Comparison of ENCODE assay signal across 31 cellular contexts in genomic region chr6:160249687-160250086, GRCh38. TPM values are rescaled to one million over a fixed set of nuclear protein-coding genes. Genes with fewer than 3 reads are reported as not detected.
"Had no signal": no experiment of that assay in that cellular context is flagged by ENCODE, and none has a peak within 500 bp of the region (broad histone marks: within the 10 kb centered on the region; RNA-seq: fewer than 3 reads in every experiment).

No MANE protein-coding gene starts in this region.

- H3K4me1 ChIP-seq: lower lobe of right lung, testis had no signal

- H3K4me1 Mint-ChIP-seq: activated naive CD4-positive, alpha-beta T cell treated with anti-CD3 and anti-CD28 coated beads, Interleukin-2, amount 50 U/mL, for 24 hours; naive B cell; stimulated activated naive B cell treated with anti-CD40 and anti-IgM and Interleukin-4, amounts not matched to agents 10 μg/mL and 1 μg/mL and 100 μg/mL, for 72 hours had no signal

- FAIRE-seq: frontal cortex had no signal

- H3K9me3 ChIP-seq: body of pancreas, lower lobe of right lung, sigmoid colon, testis, vagina had no signal

- ATAC-seq: activated CD8-positive, alpha-beta T cell treated with anti-CD3 and anti-CD28 coated beads, Interleukin-2, amount 10 ng/mL, durations not matched to agents 7 days and 5 days; body of pancreas; esophagus mucosa; left lobe of liver; lower lobe of right lung; stimulated activated naive B cell treated with anti-CD40 and anti-IgM and Interleukin-4, amounts not matched to agents 10 μg/mL and 1 μg/mL and 100 μg/mL, for 72 hours had no signal

- H3K4me3 ChIP-seq: body of pancreas, lower lobe of right lung, sigmoid colon, testis, vagina had no signal

- DNase-seq: activated CD4-positive, alpha-beta T cell treated with anti-CD3 and anti-CD28 coated beads, Interleukin-2, amount 50 U/mL, for 1 hour; activated CD4-positive, CD25-positive, alpha-beta regulatory T cell treated with anti-CD3 and anti-CD28 coated beads, Interleukin-2, amount 50 U/mL, for 72 hours; activated CD8-positive, alpha-beta T cell treated with anti-CD3 and anti-CD28 coated beads, Interleukin-2, amount 10 ng/mL, durations not matched to agents 7 days and 5 days; activated gamma-delta T cell treated with Interleukin-2 at 50 U/mL for 16 hours; anterior cingulate cortex; effector CD4-positive, alpha-beta T cell; hippocampal formation; lower lobe of right lung; mesendoderm; naive B cell; occipital lobe; posterior cingulate gyrus; retina; sigmoid colon; stimulated activated CD4-positive, alpha-beta T cell treated with anti-CD3 and anti-CD28 coated beads, Interleukin-2, amount 100 ng/mL, for 48 hours; stimulated activated CD8-positive, alpha-beta memory T cell treated with anti-CD3 and anti-CD28 coated beads, Interleukin-4, amount 100 ng/mL, for 48 hours; stimulated activated naive B cell treated with anti-CD40 and anti-IgM and Interleukin-4, amounts not matched to agents 10 μg/mL and 1 μg/mL and 100 μg/mL, for 72 hours; testis; WERI-Rb-1 had no signal

- H3K27ac Mint-ChIP-seq: activated CD8-positive, alpha-beta T cell treated with anti-CD3 and anti-CD28 coated beads, Interleukin-2, amount 10 ng/mL, durations not matched to agents 7 days and 5 days; activated naive CD4-positive, alpha-beta T cell treated with anti-CD3 and anti-CD28 coated beads, Interleukin-2, amount 50 U/mL, for 24 hours; dendritic cell treated with granulocyte-macrophage colony-stimulating factor and Interleukin-4, amounts not matched to agents 40 ng/mL and 50 ng/mL, for 4 days; naive B cell; stimulated activated naive B cell treated with anti-CD40 and anti-IgM and Interleukin-4, amounts not matched to agents 10 μg/mL and 1 μg/mL and 100 μg/mL, for 72 hours; type B pancreatic cell had no signal

- H3K4me3 Mint-ChIP-seq: activated CD8-positive, alpha-beta T cell treated with anti-CD3 and anti-CD28 coated beads, Interleukin-2, amount 10 ng/mL, durations not matched to agents 7 days and 5 days; activated naive CD4-positive, alpha-beta T cell treated with anti-CD3 and anti-CD28 coated beads, Interleukin-2, amount 50 U/mL, for 24 hours; dendritic cell treated with granulocyte-macrophage colony-stimulating factor and Interleukin-4, amounts not matched to agents 40 ng/mL and 50 ng/mL, for 4 days; naive B cell; neural crest cell; stimulated activated naive B cell treated with anti-CD40 and anti-IgM and Interleukin-4, amounts not matched to agents 10 μg/mL and 1 μg/mL and 100 μg/mL, for 72 hours; type B pancreatic cell had no signal

- H3K27ac ChIP-seq: body of pancreas, lower lobe of right lung, testis, vagina, WERI-Rb-1 had no signal

- H3K9me3 Mint-ChIP-seq: activated naive CD4-positive, alpha-beta T cell treated with anti-CD3 and anti-CD28 coated beads, Interleukin-2, amount 50 U/mL, for 24 hours; dendritic cell treated with granulocyte-macrophage colony-stimulating factor and Interleukin-4, amounts not matched to agents 40 ng/mL and 50 ng/mL, for 4 days; neural crest cell; stimulated activated naive B cell treated with anti-CD40 and anti-IgM and Interleukin-4, amounts not matched to agents 10 μg/mL and 1 μg/mL and 100 μg/mL, for 72 hours; type B pancreatic cell had no signal

- H3K36me3 Mint-ChIP-seq: activated naive CD4-positive, alpha-beta T cell treated with anti-CD3 and anti-CD28 coated beads, Interleukin-2, amount 50 U/mL, for 24 hours; naive B cell; stimulated activated naive B cell treated with anti-CD40 and anti-IgM and Interleukin-4, amounts not matched to agents 10 μg/mL and 1 μg/mL and 100 μg/mL, for 72 hours; type B pancreatic cell had no signal

RNA-seq across cellular contexts. Expression of gene SLC22A2, which starts 8.9 kb away (rescaled TPM):
- total RNA-seq: activated CD8-positive, alpha-beta T cell treated with anti-CD3 and anti-CD28 coated beads, Interleukin-2, amount 10 ng/mL, durations not matched to agents 7 days and 5 days; body of pancreas; cardiac septum; chondrocyte; esophagus mucosa; left lobe of liver; lower lobe of right lung; neural crest cell; T-helper 2 cell treated with Interferon-gamma antibody and Interleukin-4, amounts not matched to agents 100 ng/mL and 5 ng/mL, for 36 hours; vagina had no signal
- polyA plus RNA-seq: sigmoid colon had no signal
